In the genomic region with DNA sequence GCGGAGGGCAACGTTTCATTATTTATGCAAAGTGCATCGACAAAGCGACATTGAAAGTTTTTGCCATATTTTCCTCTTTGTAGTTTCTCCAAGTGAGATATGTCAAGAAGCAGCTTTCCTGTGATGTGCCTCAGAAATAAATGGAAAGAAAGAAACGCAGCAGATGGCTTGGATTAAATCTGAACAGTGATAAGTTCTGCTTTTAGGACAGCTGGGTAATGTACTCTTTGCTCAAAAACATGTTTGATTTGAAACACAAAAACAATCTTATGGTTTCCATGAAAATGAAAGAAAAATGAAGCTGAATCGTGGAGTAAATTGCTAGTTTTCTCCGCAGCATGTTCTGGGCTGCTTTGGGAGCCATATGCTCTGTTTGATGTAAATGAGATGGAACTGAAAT, we compare ENCODE assay signal across 17 cellular contexts.
DNase-seq lines count a peak whose midpoint lies in the region; ATAC-seq and TF ChIP-seq lines count a peak whose summit lies in the region.
"Had no signal": no experiment of that assay in that cellular context is flagged by ENCODE, and none has a peak within 500 bp of the region (broad histone marks: within the 10 kb centered on the region; RNA-seq: fewer than 3 reads in every experiment).

No MANE protein-coding gene starts in this region.

- WGBS in SK-N-SH (ENCODE audit: low lambda C conversion rate), result 29% methylated on average over 7 of the region's 7 CpGs

- H3K27me3 ChIP-seq in SK-N-SH (ENCODE audit: insufficient read depth) (no peaks in the 10 kb centered on the region), GM23338 (ENCODE audit: insufficient read depth) (no peaks in the 10 kb centered on the region)

- peak; percentile 19; the same call in 1 of the 2 replicates for TF ChIP-seq RAD21 in SK-N-SH (IDR thresholded peaks at IDR 0.05; ENCODE audit: low read length)

- H3K9me2 ChIP-seq in SK-N-SH (no peaks in the 10 kb centered on the region), GM23338 (ENCODE audit: insufficient read depth) (0 out of 2 replicates have a peak, but pooled peaks cover under 1% of the 10 kb centered on the region)

- no peaks in the 10 kb centered on the region for H3K27me3 Mint-ChIP-seq in neural crest cell (ENCODE audit: low read depth)
- H3K27me3 Mint-ChIP-seq in GM23338 (ENCODE audit: insufficient read depth, low read depth, poor library complexity), result peaks cover 6% of the 10 kb centered on the region
- H3K27me3 Mint-ChIP-seq: CD4-positive, alpha-beta memory T cell had no signal

- TF ChIP-seq CTCF in SK-N-SH (IDR thresholded peaks at IDR 0.05) (no peak), neural crest cell (conservative IDR thresholded peaks at IDR 0.05) (no peak), GM23338 (conservative IDR thresholded peaks at IDR 0.05; ENCODE audit: low read depth in 2 of 2) (no peak)

- H3K9ac ChIP-seq in SK-N-SH, result no peak overlapping the region

- H4K20me1 ChIP-seq in SK-N-SH (ENCODE audit: insufficient read depth) (no peaks in the 10 kb centered on the region), GM23338 (replicated peaks; ENCODE audit: insufficient read depth) (no peaks in the 10 kb centered on the region)

- no peaks in the 10 kb centered on the region for H3K4me1 Mint-ChIP-seq in neural crest cell
- no peaks in the 10 kb centered on the region for H3K4me1 Mint-ChIP-seq in GM23338
- H3K4me1 Mint-ChIP-seq: CD4-positive, alpha-beta memory T cell had no signal

- H3K4me2 ChIP-seq in SK-N-SH, result no peak overlapping the region
- H3K4me2 ChIP-seq in GM23338, result no peak overlapping the region

- no peak overlapping the region for H3K4me3 Mint-ChIP-seq in neural crest cell
- no peak overlapping the region for H3K4me3 Mint-ChIP-seq in GM23338
- H3K4me3 Mint-ChIP-seq: CD4-positive, alpha-beta memory T cell had no signal

- no peak overlapping the region for H3K4me3 ChIP-seq in SK-N-SH (ENCODE audit: low read depth in 2 of 2, low read length in 1 of 2)
- H3K4me3 ChIP-seq in GM23338, result no peak overlapping the region
- H3K4me3 ChIP-seq: GM12878 had no signal

- H3K36me3 ChIP-seq in SK-N-SH (replicated peaks in 1 of 2; ENCODE audit: control insufficient read depth in 1 of 2, insufficient read depth in 2 of 2, low read length in 1 of 2), result no peaks in the 10 kb centered on the region
- H3K36me3 ChIP-seq in GM23338 (ENCODE audit: insufficient read depth), result no peaks in the 10 kb centered on the region

- H3K27ac Mint-ChIP-seq in neural crest cell (ENCODE audit: unreplicated experiment) (peak overlapping the region; percentile 50), GM23338 (no peak overlapping the region)

- H3K27ac ChIP-seq in SK-N-SH (ENCODE audit: low read depth in 2 of 2, low read length in 1 of 2), result peak overlapping the region in 1 of 2 experiments; percentile 78; a peak in 2 of 4 replicates
- no peak overlapping the region for H3K27ac ChIP-seq in GM23338 (ENCODE audit: low read depth)

- H3K79me2 ChIP-seq in SK-N-SH (ENCODE audit: insufficient read depth), result no peaks in the 10 kb centered on the region
- no peaks in the 10 kb centered on the region for H3K79me2 ChIP-seq in GM23338 (replicated peaks; ENCODE audit: insufficient read depth)

- no peak for ATAC-seq in SK-N-SH treated with all-trans-retinoic acid at 6 μM for 48 hours
- no peak for ATAC-seq in GM23338
- no peak for ATAC-seq in esophagus mucosa
- ATAC-seq in GM18909 (IDR thresholded peaks at IDR 0.05; ENCODE audit: poor library complexity, unreplicated experiment), result no peak
- ATAC-seq: GM12878 had no signal

- H3K9me3 Mint-ChIP-seq in neural crest cell (peaks cover 5% of the 10 kb centered on the region), GM23338 (peaks cover 79% of the 10 kb centered on the region)

- H3K4me1 ChIP-seq in SK-N-SH (ENCODE audit: control insufficient read depth in 1 of 2, insufficient read depth in 2 of 2, low read depth in 1 of 2, low read length in 1 of 2) (peaks cover 0 to 24% of the 10 kb centered on the region in 2 experiments; a peak in 2 of 4 replicates), GM23338 (ENCODE audit: insufficient read depth) (no peaks in the 10 kb centered on the region)

- CTCF ChIA-PET in SK-N-SH (lab: Yijun Ruan, JAX), result interaction anchor here (1.0 to 6.2 kb wide), 4 partner anchors 11 to 52 kb away, joined by 3 to 42 read pairs (median 7); no protein-coding TSS in a partner anchor

- DNase-seq in SK-N-SH (no peak), inferior parietal cortex (ENCODE audit: extremely low spot score) (peak; percentile 42), neural crest cell (ENCODE audit: low read depth, low spot score) (no peak), GM23338 (ENCODE audit: low spot score) (no peak)
- DNase-seq: C1 segment of cervical spinal cord; Calu3; CD4-positive, alpha-beta memory T cell; COR-L47; DMS79; EL; GDM1; H7; HCEC 1CT had no signal

- H3F3A ChIP-seq in SK-N-SH (replicated peaks; ENCODE audit: insufficient read depth) (no peaks in the 10 kb centered on the region), GM23338 (replicated peaks; ENCODE audit: low read depth) (no peaks in the 10 kb centered on the region)

- no peak for TF ChIP-seq EP300 in SK-N-SH (IDR thresholded peaks at IDR 0.05; ENCODE audit: borderline replicate concordance in 1 of 2, low read depth in 1 of 2, low read length in 1 of 2)

- H3K9me3 ChIP-seq in SK-N-SH, result peaks cover 10% of the 10 kb centered on the region; the same call in 1 of the 2 replicates

- POLR2A ChIA-PET in SK-N-SH (lab: Yijun Ruan, JAX), result no interaction called here

- H2AFZ ChIP-seq in SK-N-SH (ENCODE audit: low read depth) (no peak overlapping the region), GM23338 (no peak overlapping the region)

- H3K36me3 Mint-ChIP-seq in neural crest cell (ENCODE audit: low read depth) (no peaks in the 10 kb centered on the region), GM23338 (ENCODE audit: low read depth) (peaks cover 37% of the 10 kb centered on the region)
- H3K36me3 Mint-ChIP-seq: CD4-positive, alpha-beta memory T cell had no signal

TF ChIP-seq in SK-N-SH, 30 proteins besides CTCF, POLR2A, EP300 and RAD21:
- no peak for TF ChIP-seq CHD2 (IDR thresholded peaks at IDR 0.05; ENCODE audit: low read length, partially characterized antibody)
- TF ChIP-seq GATA2 (CRISPR knock-in tag; IDR thresholded peaks at IDR 0.05), result peak; percentile 75

TF ChIP-seq in SK-N-SH treated with all-trans-retinoic acid at 6 μM for 48 hours, 23 proteins besides CTCF, POLR2A, EP300 and RAD21:
- TF ChIP-seq TCF4 (CRISPR knock-in tag; IDR thresholded peaks at IDR 0.05; ENCODE audit: borderline replicate concordance) (no peak), OSR1 (CRISPR knock-in tag; IDR thresholded peaks at IDR 0.05) (no peak), ZFP30 (CRISPR knock-in tag; IDR thresholded peaks at IDR 0.05) (no peak), ISL1 (CRISPR knock-in tag; IDR thresholded peaks at IDR 0.05) (no peak), ZNF8 (CRISPR knock-in tag; IDR thresholded peaks at IDR 0.05) (no peak)
- TF ChIP-seq, protein P1, sequence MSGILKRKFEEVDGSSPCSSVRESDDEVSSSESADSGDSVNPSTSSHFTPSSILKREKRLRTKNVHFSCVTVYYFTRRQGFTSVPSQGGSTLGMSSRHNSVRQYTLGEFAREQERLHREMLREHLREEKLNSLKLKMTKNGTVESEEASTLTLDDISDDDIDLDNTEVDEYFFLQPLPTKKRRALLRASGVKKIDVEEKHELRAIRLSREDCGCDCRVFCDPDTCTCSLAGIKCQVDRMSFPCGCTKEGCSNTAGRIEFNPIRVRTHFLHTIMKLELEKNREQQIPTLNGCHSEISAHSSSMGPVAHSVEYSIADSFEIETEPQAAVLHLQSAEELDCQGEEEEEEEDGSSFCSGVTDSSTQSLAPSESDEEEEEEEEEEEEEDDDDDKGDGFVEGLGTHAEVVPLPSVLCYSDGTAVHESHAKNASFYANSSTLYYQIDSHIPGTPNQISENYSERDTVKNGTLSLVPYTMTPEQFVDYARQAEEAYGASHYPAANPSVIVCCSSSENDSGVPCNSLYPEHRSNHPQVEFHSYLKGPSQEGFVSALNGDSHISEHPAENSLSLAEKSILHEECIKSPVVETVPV (CRISPR knock-in tag; IDR thresholded peaks at IDR 0.05), result no peak

TF ChIP-seq in GM23338, 12 proteins besides CTCF, POLR2A, EP300 and RAD21:
- TF ChIP-seq, protein P2, sequence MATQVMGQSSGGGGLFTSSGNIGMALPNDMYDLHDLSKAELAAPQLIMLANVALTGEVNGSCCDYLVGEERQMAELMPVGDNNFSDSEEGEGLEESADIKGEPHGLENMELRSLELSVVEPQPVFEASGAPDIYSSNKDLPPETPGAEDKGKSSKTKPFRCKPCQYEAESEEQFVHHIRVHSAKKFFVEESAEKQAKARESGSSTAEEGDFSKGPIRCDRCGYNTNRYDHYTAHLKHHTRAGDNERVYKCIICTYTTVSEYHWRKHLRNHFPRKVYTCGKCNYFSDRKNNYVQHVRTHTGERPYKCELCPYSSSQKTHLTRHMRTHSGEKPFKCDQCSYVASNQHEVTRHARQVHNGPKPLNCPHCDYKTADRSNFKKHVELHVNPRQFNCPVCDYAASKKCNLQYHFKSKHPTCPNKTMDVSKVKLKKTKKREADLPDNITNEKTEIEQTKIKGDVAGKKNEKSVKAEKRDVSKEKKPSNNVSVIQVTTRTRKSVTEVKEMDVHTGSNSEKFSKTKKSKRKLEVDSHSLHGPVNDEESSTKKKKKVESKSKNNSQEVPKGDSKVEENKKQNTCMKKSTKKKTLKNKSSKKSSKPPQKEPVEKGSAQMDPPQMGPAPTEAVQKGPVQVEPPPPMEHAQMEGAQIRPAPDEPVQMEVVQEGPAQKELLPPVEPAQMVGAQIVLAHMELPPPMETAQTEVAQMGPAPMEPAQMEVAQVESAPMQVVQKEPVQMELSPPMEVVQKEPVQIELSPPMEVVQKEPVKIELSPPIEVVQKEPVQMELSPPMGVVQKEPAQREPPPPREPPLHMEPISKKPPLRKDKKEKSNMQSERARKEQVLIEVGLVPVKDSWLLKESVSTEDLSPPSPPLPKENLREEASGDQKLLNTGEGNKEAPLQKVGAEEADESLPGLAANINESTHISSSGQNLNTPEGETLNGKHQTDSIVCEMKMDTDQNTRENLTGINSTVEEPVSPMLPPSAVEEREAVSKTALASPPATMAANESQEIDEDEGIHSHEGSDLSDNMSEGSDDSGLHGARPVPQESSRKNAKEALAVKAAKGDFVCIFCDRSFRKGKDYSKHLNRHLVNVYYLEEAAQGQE (IDR thresholded peaks at IDR 0.05; ENCODE audit: unreplicated experiment), result no peak
- TF ChIP-seq EZH2 (IDR thresholded peaks at IDR 0.05; ENCODE audit: low read depth, unreplicated experiment) (no peak), ZNF331 (CRISPR knock-in tag; IDR thresholded peaks at IDR 0.05; ENCODE audit: low read depth) (no peak)
